In genomic region chr1:975896-976683, GRCh38 we compare ENCODE assay signal across 1 cellular context.
TF ChIP-seq lines count a peak whose summit lies in the region.

No MANE protein-coding gene starts in this region.

TF ChIP-seq in HEK293, 187 proteins besides CTCF, POLR2A, EP300 and RAD21 (continued from another document and continues in another):
- TF ChIP-seq ZEB2 (tag by site-specific recombination; IDR thresholded peaks at IDR 0.05) (peak; percentile 86; the same call in 1 of the 2 replicates), ZBTB21 (tag by site-specific recombination; IDR thresholded peaks at IDR 0.05) (no peak), ZBTB49 (tag by site-specific recombination; IDR thresholded peaks at IDR 0.05; ENCODE audit: low read depth) (no peak), ZNF624 (tag by site-specific recombination; IDR thresholded peaks at IDR 0.05) (no peak), OVOL3 (tag by site-specific recombination; IDR thresholded peaks at IDR 0.05) (no peak), ZNF335 (tag by site-specific recombination; conservative IDR thresholded peaks at IDR 0.05) (peak; percentile 93), ZNF174 (tag by site-specific recombination; IDR thresholded peaks at IDR 0.05) (no peak), GFI1B (tag by site-specific recombination; IDR thresholded peaks at IDR 0.05) (no peak), ZNF639 (tag by site-specific recombination; IDR thresholded peaks at IDR 0.05) (no peak), ZNF664 (tag by site-specific recombination; IDR thresholded peaks at IDR 0.05) (no peak), ZBTB44 (tag by site-specific recombination; IDR thresholded peaks at IDR 0.05) (no peak), ZNF544 (tag by site-specific recombination; IDR thresholded peaks at IDR 0.05) (no peak), ZNF394 (tag by site-specific recombination; IDR thresholded peaks at IDR 0.05; ENCODE audit: borderline replicate concordance) (no peak), ZNF692 (tag by site-specific recombination; IDR thresholded peaks at IDR 0.05) (no peak), ZNF658 (tag by site-specific recombination; IDR thresholded peaks at IDR 0.05) (no peak), ZNF621 (tag by site-specific recombination; IDR thresholded peaks at IDR 0.05) (no peak), ZNF366 (tag by site-specific recombination; conservative IDR thresholded peaks at IDR 0.05) (no peak), ZNF354C (tag by site-specific recombination; IDR thresholded peaks at IDR 0.05; ENCODE audit: borderline replicate concordance, low read depth) (no peak), PRDM4 (tag by site-specific recombination; IDR thresholded peaks at IDR 0.05) (no peak), BCL11A (tag by site-specific recombination; IDR thresholded peaks at IDR 0.05; ENCODE audit: low read depth) (0 out of 2 replicates have a peak, but pooled peaks have one; percentile 39), ZNF274 (IDR thresholded peaks at IDR 0.05; ENCODE audit: low read length) (no peak), ZNF274 (tag by site-specific recombination; IDR thresholded peaks at IDR 0.05; ENCODE audit: borderline replicate concordance) (no peak), ZNF580 (tag by site-specific recombination; IDR thresholded peaks at IDR 0.05) (no peak), ZNF146 (tag by site-specific recombination; IDR thresholded peaks at IDR 0.05) (no peak), ZNF214 (tag by site-specific recombination; IDR thresholded peaks at IDR 0.05; ENCODE audit: borderline replicate concordance) (no peak), BCL11B (tag by site-specific recombination; IDR thresholded peaks at IDR 0.05; ENCODE audit: low read depth) (no peak), ZBTB10 (tag by site-specific recombination; IDR thresholded peaks at IDR 0.05) (peak; percentile 91), ZNF610 (tag by site-specific recombination; IDR thresholded peaks at IDR 0.05; ENCODE audit: borderline replicate concordance) (no peak), ZNF660 (tag by site-specific recombination; IDR thresholded peaks at IDR 0.05) (peak; percentile 57; the same call in 1 of the 2 replicates), HOXA7 (CRISPR knock-in tag; IDR thresholded peaks at IDR 0.05; ENCODE audit: borderline replicate concordance) (no peak), ZBTB17 (tag by site-specific recombination; IDR thresholded peaks at IDR 0.05) (peak; percentile 85), ZNF449 (tag by site-specific recombination; IDR thresholded peaks at IDR 0.05) (no peak), ZNF701 (tag by site-specific recombination; IDR thresholded peaks at IDR 0.05) (no peak), ZNF433 (tag by site-specific recombination; IDR thresholded peaks at IDR 0.05; ENCODE audit: low read depth) (no peak), IKZF3 (tag by site-specific recombination; IDR thresholded peaks at IDR 0.05) (peak; percentile 45; the same call in 1 of the 2 replicates), ZBTB48 (tag by site-specific recombination; IDR thresholded peaks at IDR 0.05) (peak; percentile 43; the same call in 1 of the 2 replicates), ZSCAN16 (tag by site-specific recombination; IDR thresholded peaks at IDR 0.05) (no peak), GLIS2 (tag by site-specific recombination; IDR thresholded peaks at IDR 0.05) (peak; percentile 64), ZNF48 (tag by site-specific recombination; IDR thresholded peaks at IDR 0.05) (no peak), ZSCAN4 (tag by site-specific recombination; IDR thresholded peaks at IDR 0.05) (no peak), PRDM10 (tag by site-specific recombination; IDR thresholded peaks at IDR 0.05) (peak; percentile 57; the same call in 1 of the 2 replicates), ZNF37A (tag by site-specific recombination; IDR thresholded peaks at IDR 0.05) (no peak)
